In the genomic region with DNA sequence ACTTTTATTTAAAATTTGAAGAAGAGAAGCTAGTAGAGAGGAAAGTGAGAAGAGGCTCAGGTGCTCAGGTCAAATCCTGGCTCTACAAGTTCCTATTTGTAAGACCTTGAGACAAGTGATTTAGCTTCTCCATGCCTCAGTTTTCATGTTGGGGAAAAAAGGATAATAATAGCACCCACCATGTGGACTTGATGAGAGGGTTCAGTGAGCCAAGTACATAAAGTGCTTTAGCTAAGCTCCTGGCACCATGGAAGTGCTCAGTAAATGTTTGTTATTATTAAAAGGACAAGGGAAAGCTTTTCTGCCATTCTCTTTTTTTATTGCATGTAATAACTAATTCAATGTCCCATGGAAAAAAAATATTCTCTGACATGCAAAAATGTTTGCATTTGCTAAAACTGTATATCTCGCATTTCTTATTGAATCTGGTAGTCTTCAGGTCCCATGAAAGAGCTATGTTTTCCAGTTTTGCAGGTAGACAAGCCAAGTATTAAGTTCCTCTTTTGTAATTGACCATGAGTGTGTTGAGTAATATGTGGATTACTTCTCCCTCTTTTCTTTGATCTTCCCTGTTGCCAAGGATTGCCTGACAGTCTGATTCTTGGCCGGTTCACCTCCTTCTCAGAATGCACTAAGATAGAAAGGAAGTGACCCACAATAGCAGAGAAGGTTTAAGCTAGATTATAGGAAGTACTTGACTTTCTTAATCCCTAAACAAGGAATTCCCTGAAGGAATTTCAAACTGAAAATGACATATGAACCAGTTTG, we compare ENCODE assay signal across 33 cellular contexts. TPM values are rescaled to one million over a fixed set of nuclear protein-coding genes. Genes with fewer than 3 reads are reported as not detected.
DNase-seq lines count a peak whose midpoint lies in the region; ATAC-seq, FAIRE-seq and TF ChIP-seq lines count a peak whose summit lies in the region.
"Had no signal": no experiment of that assay in that cellular context is flagged by ENCODE, and none has a peak within 500 bp of the region (broad histone marks: within the 10 kb centered on the region; RNA-seq: fewer than 3 reads in every experiment).

No MANE protein-coding gene starts in this region.

- no peaks in the 10 kb centered on the region for H4K20me1 ChIP-seq in astrocyte (ENCODE audit: insufficient read depth, low read length)

- H3K4me1 ChIP-seq in astrocyte (ENCODE audit: insufficient read depth, low read length) = no peaks in the 10 kb centered on the region
- H3K4me1 ChIP-seq in upper lobe of right lung = peaks cover 6% of the 10 kb centered on the region
- H3K4me1 ChIP-seq: ascending aorta, SJSA1 had no signal

- H3K9me3 ChIP-seq in astrocyte (ENCODE audit: insufficient read depth, low read depth, low read length) = no peaks in the 10 kb centered on the region
- H3K9me3 ChIP-seq in upper lobe of right lung = no peaks in the 10 kb centered on the region
- H3K9me3 ChIP-seq: ascending aorta, esophagus muscularis mucosa, right lobe of liver, SJSA1, tibial artery had no signal

- H3K9ac ChIP-seq in astrocyte (ENCODE audit: low read length) = no peak overlapping the region
- H3K9ac ChIP-seq: parathyroid adenoma had no signal

- FAIRE-seq in astrocyte (lab: Jason Lieb, UNC) = no peak

- H3K4me3 Mint-ChIP-seq in astrocyte (ENCODE audit: unreplicated experiment) = no peak overlapping the region
- no peak overlapping the region for H3K4me3 Mint-ChIP-seq in activated CD8-positive, alpha-beta T cell treated with anti-CD3 and anti-CD28 coated beads, Interleukin-2, amount 10 ng/mL, durations not matched to agents 7 days and 5 days
- H3K4me3 Mint-ChIP-seq: activated naive CD8-positive, alpha-beta T cell; CD4-positive, CD25-positive, alpha-beta regulatory T cell; central memory CD8-positive, alpha-beta T cell; endodermal cell; GM23338; neural crest cell had no signal

- no peak overlapping the region for H3K27ac Mint-ChIP-seq in astrocyte (ENCODE audit: unreplicated experiment)
- H3K27ac Mint-ChIP-seq in activated CD8-positive, alpha-beta T cell treated with anti-CD3 and anti-CD28 coated beads, Interleukin-2, amount 10 ng/mL, durations not matched to agents 7 days and 5 days = no peak overlapping the region
- H3K27ac Mint-ChIP-seq: activated naive CD8-positive, alpha-beta T cell; CD4-positive, CD25-positive, alpha-beta regulatory T cell; endodermal cell; GM23338 had no signal

- H2AFZ ChIP-seq in astrocyte (ENCODE audit: low read depth, low read length) = no peak overlapping the region
- H2AFZ ChIP-seq: GM23338, parathyroid adenoma had no signal

- CTCF ChIA-PET in activated CD8-positive, alpha-beta T cell treated with anti-CD3 and anti-CD28 coated beads, Interleukin-2, amount 10 ng/mL, durations not matched to agents 7 days and 5 days (lab: Charles Lee) = interaction anchor here (0.5 kb wide), 1 partner anchor 84 kb away, joined by 3 read pairs; no protein-coding TSS in a partner anchor

- no peaks in the 10 kb centered on the region for H3K79me2 ChIP-seq in astrocyte (ENCODE audit: insufficient read depth, low read length)
- H3K79me2 ChIP-seq: parathyroid adenoma had no signal

- H3K4me2 ChIP-seq in astrocyte (ENCODE audit: low read length) = no peak overlapping the region
- H3K4me2 ChIP-seq: GM23338 had no signal

- H3K27ac ChIP-seq in astrocyte (ENCODE audit: low read depth, low read length) = no peak overlapping the region
- H3K27ac ChIP-seq in upper lobe of right lung = no peak overlapping the region
- H3K27ac ChIP-seq: ascending aorta, parathyroid adenoma, right lobe of liver, SJSA1, tibial artery, WERI-Rb-1 had no signal

- H3K4me1 Mint-ChIP-seq in astrocyte (ENCODE audit: low read depth, unreplicated experiment) = peaks cover 15% of the 10 kb centered on the region
- H3K4me1 Mint-ChIP-seq in activated CD8-positive, alpha-beta T cell treated with anti-CD3 and anti-CD28 coated beads, Interleukin-2, amount 10 ng/mL, durations not matched to agents 7 days and 5 days (ENCODE audit: low read depth) = no peaks in the 10 kb centered on the region
- H3K4me1 Mint-ChIP-seq: CD4-positive, CD25-positive, alpha-beta regulatory T cell; central memory CD8-positive, alpha-beta T cell; GM23338; neural crest cell had no signal

- peak; percentile 2 for DNase-seq in NCI-H82 (lab: John Stamatoyannopoulos, UW)
- no peak for DNase-seq in NCI-H82 treated with DMSO at 0.1 percent for 48 hours (lab: John Stamatoyannopoulos, UW; ENCODE audit: unreplicated experiment)
- DNase-seq in astrocyte (ENCODE audit: low read depth) = peak; percentile 5
- DNase-seq in iris pigment epithelial cell (ENCODE audit: low read depth) = peak; percentile 34
- no peak for DNase-seq in upper lobe of right lung
- no peak for DNase-seq in activated CD4-positive, alpha-beta T cell treated with anti-CD3 and anti-CD28 coated beads, Interleukin-2, amount 50 U/mL, for 48 hours
- DNase-seq in iPS-NIHi11 (ENCODE audit: low spot score) = no peak
- no peak for DNase-seq in activated CD8-positive, alpha-beta T cell treated with anti-CD3 and anti-CD28 coated beads, Interleukin-2, amount 10 ng/mL, durations not matched to agents 7 days and 5 days
- DNase-seq: 8988T; activated CD4-positive, alpha-beta T cell treated with anti-CD3 and anti-CD28 coated beads for 4 hours; activated effector memory CD4-positive, alpha-beta T cell treated with Interleukin-2 at 50 U/mL for 16 hours; activated T-cell treated with anti-CD3 and anti-CD28 coated beads, Interleukin-2, amount 50 U/mL, for 1 hour; AML-193; CD4-positive, CD25-positive, alpha-beta regulatory T cell; endodermal cell; hippocampal formation; left colon; mesenchymal stem cell; NCI-H1048; NCI-H446; right lobe of liver; stimulated activated CD4-positive, alpha-beta T cell treated with anti-CD3 and anti-CD28 coated beads, Interleukin-4, amount 100 ng/mL, for 24 hours; T-helper 9 cell; tibial artery; WERI-Rb-1 had no signal

- peak; percentile 52 for ATAC-seq in upper lobe of right lung
- ATAC-seq in activated CD8-positive, alpha-beta T cell treated with anti-CD3 and anti-CD28 coated beads, Interleukin-2, amount 10 ng/mL, durations not matched to agents 7 days and 5 days = no peak
- ATAC-seq: GM23338, left colon, right lobe of liver had no signal

- intact Hi-C loops in upper lobe of right lung (cut with DNase I) = no loop called here

- H3K36me3 Mint-ChIP-seq in astrocyte (ENCODE audit: low read depth, unreplicated experiment) = peaks cover 6% of the 10 kb centered on the region
- no peaks in the 10 kb centered on the region for H3K36me3 Mint-ChIP-seq in activated CD8-positive, alpha-beta T cell treated with anti-CD3 and anti-CD28 coated beads, Interleukin-2, amount 10 ng/mL, durations not matched to agents 7 days and 5 days (ENCODE audit: low read depth)

- H3K27me3 Mint-ChIP-seq in astrocyte (ENCODE audit: low read depth, unreplicated experiment) = no peaks in the 10 kb centered on the region
- no peaks in the 10 kb centered on the region for H3K27me3 Mint-ChIP-seq in activated CD8-positive, alpha-beta T cell treated with anti-CD3 and anti-CD28 coated beads, Interleukin-2, amount 10 ng/mL, durations not matched to agents 7 days and 5 days (ENCODE audit: low read depth)
- H3K27me3 Mint-ChIP-seq: activated naive CD8-positive, alpha-beta T cell; CD4-positive, CD25-positive, alpha-beta regulatory T cell; central memory CD8-positive, alpha-beta T cell had no signal

- no peaks in the 10 kb centered on the region for H3K27me3 ChIP-seq in astrocyte (ENCODE audit: insufficient read depth, low read length)
- no peaks in the 10 kb centered on the region for H3K27me3 ChIP-seq in upper lobe of right lung
- H3K27me3 ChIP-seq: ascending aorta, esophagus muscularis mucosa, right lobe of liver, SJSA1, tibial artery had no signal

- no peak overlapping the region for H3K4me3 ChIP-seq in astrocyte (ENCODE audit: insufficient read depth, low read depth, low read length)
- no peak overlapping the region for H3K4me3 ChIP-seq in upper lobe of right lung
- H3K4me3 ChIP-seq: ascending aorta, esophagus muscularis mucosa, GM23338, right lobe of liver, SJSA1, tibial artery had no signal

- TF ChIP-seq CTCF in astrocyte (IDR thresholded peaks at IDR 0.05; ENCODE audit: insufficient read depth, low read depth, low read length) (no peak), upper lobe of right lung (IDR thresholded peaks at IDR 0.05) (no peak)

- POLR2A ChIA-PET in activated CD8-positive, alpha-beta T cell treated with anti-CD3 and anti-CD28 coated beads, Interleukin-2, amount 10 ng/mL, durations not matched to agents 7 days and 5 days (lab: Charles Lee) = no interaction called here

- no peaks in the 10 kb centered on the region for H3K36me3 ChIP-seq in astrocyte (ENCODE audit: insufficient read depth, low read length)
- no peaks in the 10 kb centered on the region for H3K36me3 ChIP-seq in upper lobe of right lung
- H3K36me3 ChIP-seq: ascending aorta, esophagus muscularis mucosa, right lobe of liver, SJSA1, tibial artery had no signal

- peaks cover 3% of the 10 kb centered on the region for H3K9me3 Mint-ChIP-seq in astrocyte (ENCODE audit: unreplicated experiment)
- H3K9me3 Mint-ChIP-seq in activated CD8-positive, alpha-beta T cell treated with anti-CD3 and anti-CD28 coated beads, Interleukin-2, amount 10 ng/mL, durations not matched to agents 7 days and 5 days (ENCODE audit: insufficient read depth) = no peaks in the 10 kb centered on the region
- H3K9me3 Mint-ChIP-seq: CD4-positive, CD25-positive, alpha-beta regulatory T cell; central memory CD8-positive, alpha-beta T cell; endodermal cell; GM23338; neural crest cell had no signal

RNA-seq across cellular contexts. Expression of a gene that starts 45.6 kb away (rescaled TPM):
- total RNA-seq in astrocyte (33.7 and 37.1 TPM in 2 replicates), upper lobe of right lung (21.2 TPM)
- 10 to 100 TPM; 17.5 to 18.2 TPM for total RNA-seq in activated CD8-positive, alpha-beta T cell treated with anti-CD3 and anti-CD28 coated beads, Interleukin-2, amount 10 ng/mL, durations not matched to agents 7 days and 5 days

Comparison
In these comparisons a context has a peak if more than half of its experiments do, and no peak if none do; other contexts are left out.
1. DNase-seq: peak in NCI-H82 (single experiment), astrocyte (single experiment) and iris pigment epithelial cell (single experiment); none in NCI-H82 treated with DMSO at 0.1 percent for 48 hours (single experiment), upper lobe of right lung (single experiment), activated CD4-positive, alpha-beta T cell treated with anti-CD3 and anti-CD28 coated beads, Interleukin-2, amount 50 U/mL, for 48 hours (0 of 2), iPS-NIHi11 (single experiment) and activated CD8-positive, alpha-beta T cell treated with anti-CD3 and anti-CD28 coated beads, Interleukin-2, amount 10 ng/mL, durations not matched to agents 7 days and 5 days (single experiment).